9 cellular contexts compared by ENCODE assay signal in the genomic region with DNA sequence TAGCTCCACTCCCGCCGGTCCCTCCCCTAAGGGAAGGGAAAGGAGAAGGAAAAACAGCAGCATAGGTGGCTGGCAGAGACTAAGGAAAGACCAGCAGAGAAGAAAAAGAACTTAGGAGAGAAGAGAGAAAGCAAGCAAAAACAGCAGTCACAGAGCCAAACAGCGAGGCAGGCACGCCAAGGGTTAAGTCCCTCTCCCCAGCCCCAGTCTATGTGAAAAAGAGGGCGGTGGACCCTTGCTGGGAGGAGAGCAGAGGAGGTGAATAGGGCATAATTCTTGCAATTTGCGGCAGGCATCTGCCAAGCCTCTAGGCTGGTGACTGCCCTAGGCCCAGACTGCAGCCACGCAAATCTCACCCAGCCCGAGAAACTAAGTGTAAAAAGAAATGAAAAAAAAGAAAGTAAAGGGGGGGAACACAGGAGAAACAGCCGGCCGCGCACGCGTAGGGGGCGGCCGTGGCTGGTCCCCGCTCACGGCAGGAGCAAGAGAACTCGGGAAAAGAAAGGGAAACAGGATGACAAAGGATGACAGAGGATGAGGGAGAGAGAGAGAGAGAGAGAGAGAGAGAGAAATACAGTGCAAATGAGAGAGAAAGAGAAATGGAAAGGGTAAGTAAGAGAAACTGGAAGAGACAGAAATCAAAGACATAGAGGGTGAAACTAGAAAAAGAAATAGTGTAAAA. TPM values are rescaled to one million over a fixed set of nuclear protein-coding genes. Genes with fewer than 3 reads are reported as not detected.
DNase-seq lines count a peak whose midpoint lies in the region; ATAC-seq and TF ChIP-seq lines count a peak whose summit lies in the region.
"Had no signal": no experiment of that assay in that cellular context is flagged by ENCODE, and none has a peak within 500 bp of the region (broad histone marks: within the 10 kb centered on the region; RNA-seq: fewer than 3 reads in every experiment).

No MANE protein-coding gene starts in this region.

- POLR2A ChIA-PET in Caco-2 (lab: Charles Lee) (no interaction called here), T-cell (lab: Charles Lee) (interaction anchor here in 1 of 2 donors (1.0 kb wide), 1 partner anchor 108 kb away, joined by 3 read pairs; the partner anchor contains the start of gene EOLA2)

- CTCF ChIA-PET in Caco-2 (lab: Charles Lee) = interaction anchor here (0.8 kb wide), 1 partner anchor 1529 kb away, joined by 6 read pairs; no protein-coding TSS in a partner anchor
- CTCF ChIA-PET in T-cell (lab: Charles Lee) = no interaction called here

- TF ChIP-seq EP300 in ovary (IDR thresholded peaks at IDR 0.05) = no peak

- H3K4me3 Mint-ChIP-seq in Caco-2 (ENCODE audit: unreplicated experiment) (peak overlapping the region; percentile 28), T-cell (peak overlapping the region; percentile 72 to 77 (median 74)), endothelial cell (ENCODE audit: unreplicated experiment) (peak overlapping the region; percentile 83)

- H3K9me3 ChIP-seq in Caco-2 (no peaks in the 10 kb centered on the region), ovary (no peaks in the 10 kb centered on the region), gastrocnemius medialis (no peaks in the 10 kb centered on the region)

- no TSS peak for BruUV-seq in Caco-2 (replicated peaks; lab: Mats Ljungman, UMichigan)

- in situ Hi-C loops in gastrocnemius medialis (cut with MboI; ENCODE audit: low sequenced_read_pairs in 4 of 4) = no loop called here

- H3K27ac Mint-ChIP-seq in Caco-2 (ENCODE audit: unreplicated experiment) (no peak overlapping the region), T-cell (peak overlapping the region; percentile 82 to 92), endothelial cell (ENCODE audit: unreplicated experiment) (peak overlapping the region; percentile 93)

- no peak for TF ChIP-seq CTCF in Caco-2 (IDR thresholded peaks at IDR 0.05; ENCODE audit: insufficient read depth in 1 of 2, low read depth in 1 of 2, low read length in 1 of 2, severe bottlenecking in 1 of 2, unreplicated experiment in 1 of 2)
- no peak for TF ChIP-seq CTCF in endothelial cell (IDR thresholded peaks at IDR 0.05; ENCODE audit: unreplicated experiment)
- TF ChIP-seq CTCF in ovary (IDR thresholded peaks at IDR 0.05) = no peak
- no peak for TF ChIP-seq CTCF in gastrocnemius medialis (IDR thresholded peaks at IDR 0.05 in 4 of 5, conservative IDR thresholded peaks at IDR 0.05 in 1 of 5)

- H3K36me3 ChIP-seq in Caco-2 (ENCODE audit: control insufficient read depth, insufficient read depth, low read length) (no peaks in the 10 kb centered on the region), ovary (no peaks in the 10 kb centered on the region), gastrocnemius medialis (no peaks in the 10 kb centered on the region)

- H3K36me3 Mint-ChIP-seq in Caco-2 (ENCODE audit: insufficient read depth, unreplicated experiment) (no peaks in the 10 kb centered on the region), T-cell (no peaks in the 10 kb centered on the region), endothelial cell (ENCODE audit: low read depth, unreplicated experiment) (no peaks in the 10 kb centered on the region)

- H3K4me3 ChIP-seq in Caco-2 (ENCODE audit: low read depth, low read length) = peak overlapping the region; percentile 8; the same call in 1 of the 2 replicates
- peak overlapping the region; percentile 23 for H3K4me3 ChIP-seq in ovary
- H3K4me3 ChIP-seq in gastrocnemius medialis = no peak overlapping the region

- TF ChIP-seq POLR2A in ovary (IDR thresholded peaks at IDR 0.05) (no peak), gastrocnemius medialis (IDR thresholded peaks at IDR 0.05) (no peak)

- H3K4me1 Mint-ChIP-seq in Caco-2 (ENCODE audit: low read depth, unreplicated experiment) (peaks cover 12% of the 10 kb centered on the region), T-cell (peaks cover 18 to 30% (median 25%) of the 10 kb centered on the region in 3 donors), endothelial cell (ENCODE audit: unreplicated experiment) (peaks cover 26% of the 10 kb centered on the region)

- no peaks in the 10 kb centered on the region for H3K4me1 ChIP-seq in Caco-2
- H3K4me1 ChIP-seq in ovary (ENCODE audit: insufficient read depth) = no peaks in the 10 kb centered on the region
- H3K4me1 ChIP-seq in gastrocnemius medialis = no peaks in the 10 kb centered on the region

- 9 to 16% (median 10%) methylated on average over 18 of the region's 18 CpGs for WGBS in ovary, 3 donors

- no peaks in the 10 kb centered on the region for H3K9me3 Mint-ChIP-seq in Caco-2 (ENCODE audit: unreplicated experiment)
- H3K9me3 Mint-ChIP-seq in T-cell = no peaks in the 10 kb centered on the region
- H3K9me3 Mint-ChIP-seq in endothelial cell (ENCODE audit: unreplicated experiment) = no peaks in the 10 kb centered on the region

- peaks cover 28% of the 10 kb centered on the region for H3K27me3 Mint-ChIP-seq in Caco-2 (ENCODE audit: insufficient read depth, unreplicated experiment)
- H3K27me3 Mint-ChIP-seq in T-cell = peaks cover 0 to 25% of the 10 kb centered on the region in 2 donors
- H3K27me3 Mint-ChIP-seq in endothelial cell (ENCODE audit: unreplicated experiment) = peaks cover 2% of the 10 kb centered on the region

- intact Hi-C loops in Caco-2 (cut with micrococcal nuclease; ENCODE audit: unreplicated experiment) = loop anchor here (2.0 kb wide), 1 partner anchor 18 kb away; no protein-coding TSS in a partner anchor
- intact Hi-C loops in ovary (cut with DNase I) = no loop called here
- intact Hi-C loops in gastrocnemius medialis (cut with DNase I; ENCODE audit: low total_unique reads) = no loop called here

- ATAC-seq in GM21723 (IDR thresholded peaks at IDR 0.05; ENCODE audit: unreplicated experiment) (peak; percentile 52), T-cell (replicated peaks in 1 of 4) (peak; percentile 60 to 71 (median 66)), gastrocnemius medialis (no peak)

- H3K27me3 ChIP-seq in Caco-2 (replicated peaks; ENCODE audit: control insufficient read depth, insufficient read depth, low read length) (no peaks in the 10 kb centered on the region), ovary (no peaks in the 10 kb centered on the region), gastrocnemius medialis (no peaks in the 10 kb centered on the region)

- H3K27ac ChIP-seq in ovary = peak overlapping the region in 1 of 2 donors; percentile 62
- H3K27ac ChIP-seq in gastrocnemius medialis = no peak overlapping the region

- DNase-seq in Caco-2 = no peak
- peak in 29 of 34 experiments; percentile 6 to 48 (median 29) for DNase-seq in T-cell
- DNase-seq in endothelial cell (ENCODE audit: low spot score) = peak; percentile 26
- DNase-seq in ovary = peak in 3 of 5 donors; percentile 20 to 45 (median 22)
- no peak for DNase-seq in gastrocnemius medialis
- no peak for DNase-seq in SK-N-DZ (ENCODE audit: low spot score)
- DNase-seq in SHP77 (lab: John Stamatoyannopoulos, UW) = no peak

RNA-seq across cellular contexts. Expression of gene MAGEA9, which starts 48.6 kb away (rescaled TPM):
- total RNA-seq in Caco-2 (2022) (not detected in 2 replicates), T-cell (not detected), endothelial cell (ENCODE audit: unreplicated experiment) (not detected), ovary (not detected), gastrocnemius medialis (not detected)
- polyA plus RNA-seq in ovary = not detected
- not detected in 2 replicates for polyA plus RNA-seq in SK-N-DZ (2014; cell fraction: cytosol; rRNA removed)
- not detected in 2 replicates for polyA plus RNA-seq in SK-N-DZ (2014; cell fraction: nucleus; rRNA removed)
- total RNA-seq: lung microvascular endothelial cell had no signal

RNA-seq across cellular contexts. Expression of gene MAGEA8, which starts 50.6 kb away (rescaled TPM):
- total RNA-seq in Caco-2 (2022) (not detected in 2 replicates), T-cell (not detected), endothelial cell (ENCODE audit: unreplicated experiment) (not detected), ovary (not detected), gastrocnemius medialis (not detected)
- not detected for polyA plus RNA-seq in ovary
- not detected in 2 replicates for polyA plus RNA-seq in SK-N-DZ (2014; cell fraction: cytosol; rRNA removed)
- polyA plus RNA-seq in SK-N-DZ (2014; cell fraction: nucleus; rRNA removed) = not detected in 2 replicates
- total RNA-seq: lung microvascular endothelial cell had no signal

RNA-seq across cellular contexts. Expression of gene HSFX1, which starts 56.5 kb away (rescaled TPM):
- total RNA-seq in Caco-2 (2022) (0.23 and 0.37 TPM in 2 replicates), T-cell (1 to 10 TPM in 3 of 5 donors, under 1 TPM in 2; 0.50 to 3.2 (median 1.8) TPM), endothelial cell (ENCODE audit: unreplicated experiment) (5.5 TPM), ovary (1 to 10 TPM; 1.7 to 4.9 (median 3.2) TPM), gastrocnemius medialis (under 1 TPM in 2 of 4 donors, not detected in 2; 0.42 to 0.46 TPM)
- 1 to 10 TPM in 1 of 2 donors, under 1 TPM in 1; 0.73 to 3.2 TPM for polyA plus RNA-seq in ovary
- polyA plus RNA-seq in SK-N-DZ (2014; cell fraction: cytosol; rRNA removed) = 0.47 and 2.0 TPM in 2 replicates
- polyA plus RNA-seq in SK-N-DZ (2014; cell fraction: nucleus; rRNA removed) = 1.1 and 1.6 TPM in 2 replicates

Comparison
In these comparisons a context has a peak if more than half of its experiments do, and no peak if none do; other contexts are left out.
1. DNase-seq: peak in T-cell (29 of 34), endothelial cell (single experiment) and ovary (3 of 5); none in Caco-2 (0 of 2), gastrocnemius medialis (0 of 2), SK-N-DZ (single experiment) and SHP77 (0 of 2).
2. H3K4me3 ChIP-seq: peak in Caco-2 (single experiment) and ovary (single experiment); none in gastrocnemius medialis (0 of 4).
3. H3K4me3 Mint-ChIP-seq: peak in every context shown above with its lines; median percentile 83 in endothelial cell; 74 in T-cell; 28 in Caco-2.
4. ATAC-seq: peak in GM21723 (single experiment) and T-cell (4 of 4); none in gastrocnemius medialis (0 of 2).